2 cellular contexts compared by ENCODE assay signal in the genomic region with DNA sequence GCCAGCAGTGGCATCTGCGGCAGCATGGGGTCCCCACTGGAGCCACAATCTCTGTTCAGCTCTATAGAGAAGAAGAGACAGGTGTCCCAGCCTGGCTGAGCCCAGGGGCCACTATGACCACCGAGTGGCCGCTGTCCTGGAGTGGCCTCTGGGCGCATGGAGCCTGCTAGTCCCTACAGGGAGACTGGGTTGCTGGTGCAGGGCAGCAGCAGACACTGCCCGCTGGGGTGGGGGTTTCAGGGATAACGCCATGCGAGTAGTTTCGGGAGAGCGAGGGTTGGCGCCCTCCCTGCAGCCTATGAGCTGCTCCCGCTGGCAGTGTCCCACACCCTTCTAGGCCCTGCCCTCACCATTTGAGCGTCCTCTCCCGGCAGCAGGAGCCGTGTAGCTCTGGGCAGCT.
TF ChIP-seq lines count a peak whose summit lies in the region.

No MANE protein-coding gene starts in this region.

TF ChIP-seq in IMR-90, 13 proteins besides CTCF, POLR2A, EP300 and RAD21:
- TF ChIP-seq CEBPB (IDR thresholded peaks at IDR 0.05; ENCODE audit: low read depth, low read length), result no peak
- TF ChIP-seq SMC3 (IDR thresholded peaks at IDR 0.05; ENCODE audit: low read depth, low read length), result no peak
- TF ChIP-seq MAFK (IDR thresholded peaks at IDR 0.05; ENCODE audit: low read depth, low read length), result no peak
- TF ChIP-seq CHD1 (IDR thresholded peaks at IDR 0.05; ENCODE audit: low read depth, low read length), result no peak
- TF ChIP-seq MAZ (IDR thresholded peaks at IDR 0.05; ENCODE audit: borderline replicate concordance, low read depth, low read length), result no peak
- TF ChIP-seq FOS (IDR thresholded peaks at IDR 0.05; ENCODE audit: low read depth, low read length), result no peak
- TF ChIP-seq MXI1 (IDR thresholded peaks at IDR 0.05; ENCODE audit: borderline replicate concordance, low read depth, low read length), result no peak
- TF ChIP-seq RFX5 (IDR thresholded peaks at IDR 0.05; ENCODE audit: low read depth, low read length), result no peak
- TF ChIP-seq, protein P1, sequence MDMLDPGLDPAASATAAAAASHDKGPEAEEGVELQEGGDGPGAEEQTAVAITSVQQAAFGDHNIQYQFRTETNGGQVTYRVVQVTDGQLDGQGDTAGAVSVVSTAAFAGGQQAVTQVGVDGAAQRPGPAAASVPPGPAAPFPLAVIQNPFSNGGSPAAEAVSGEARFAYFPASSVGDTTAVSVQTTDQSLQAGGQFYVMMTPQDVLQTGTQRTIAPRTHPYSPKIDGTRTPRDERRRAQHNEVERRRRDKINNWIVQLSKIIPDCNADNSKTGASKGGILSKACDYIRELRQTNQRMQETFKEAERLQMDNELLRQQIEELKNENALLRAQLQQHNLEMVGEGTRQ (IDR thresholded peaks at IDR 0.05; ENCODE audit: low read depth, low read length), result no peak
- TF ChIP-seq RCOR1 (IDR thresholded peaks at IDR 0.05; ENCODE audit: insufficient replicate concordance, low read length), result no peak
- no peak for TF ChIP-seq NFE2L2 (IDR thresholded peaks at IDR 0.05; ENCODE audit: low read depth, low read length)
- no peak for TF ChIP-seq BHLHE40 (IDR thresholded peaks at IDR 0.05; ENCODE audit: low read depth, low read length)
- TF ChIP-seq, protein P2, sequence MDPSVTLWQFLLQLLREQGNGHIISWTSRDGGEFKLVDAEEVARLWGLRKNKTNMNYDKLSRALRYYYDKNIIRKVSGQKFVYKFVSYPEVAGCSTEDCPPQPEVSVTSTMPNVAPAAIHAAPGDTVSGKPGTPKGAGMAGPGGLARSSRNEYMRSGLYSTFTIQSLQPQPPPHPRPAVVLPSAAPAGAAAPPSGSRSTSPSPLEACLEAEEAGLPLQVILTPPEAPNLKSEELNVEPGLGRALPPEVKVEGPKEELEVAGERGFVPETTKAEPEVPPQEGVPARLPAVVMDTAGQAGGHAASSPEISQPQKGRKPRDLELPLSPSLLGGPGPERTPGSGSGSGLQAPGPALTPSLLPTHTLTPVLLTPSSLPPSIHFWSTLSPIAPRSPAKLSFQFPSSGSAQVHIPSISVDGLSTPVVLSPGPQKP (IDR thresholded peaks at IDR 0.05; ENCODE audit: borderline replicate concordance, low read depth, low read length), result no peak

TF ChIP-seq in HepG2, 621 proteins besides CTCF, POLR2A, EP300 and RAD21:
- TF ChIP-seq ZNF251 (CRISPR knock-in tag; IDR thresholded peaks at IDR 0.05) (no peak), ZNF263 (CRISPR knock-in tag; IDR thresholded peaks at IDR 0.05) (no peak), AGO2 (optimal IDR thresholded peaks at IDR 0.05; ENCODE audit: low read depth, low read length) (peak; percentile 31), ZNF83 (CRISPR knock-in tag; IDR thresholded peaks at IDR 0.05; ENCODE audit: borderline replicate concordance) (no peak), NR2C2 (CRISPR knock-in tag; IDR thresholded peaks at IDR 0.05; ENCODE audit: borderline replicate concordance) (no peak)
- TF ChIP-seq, protein P3, sequence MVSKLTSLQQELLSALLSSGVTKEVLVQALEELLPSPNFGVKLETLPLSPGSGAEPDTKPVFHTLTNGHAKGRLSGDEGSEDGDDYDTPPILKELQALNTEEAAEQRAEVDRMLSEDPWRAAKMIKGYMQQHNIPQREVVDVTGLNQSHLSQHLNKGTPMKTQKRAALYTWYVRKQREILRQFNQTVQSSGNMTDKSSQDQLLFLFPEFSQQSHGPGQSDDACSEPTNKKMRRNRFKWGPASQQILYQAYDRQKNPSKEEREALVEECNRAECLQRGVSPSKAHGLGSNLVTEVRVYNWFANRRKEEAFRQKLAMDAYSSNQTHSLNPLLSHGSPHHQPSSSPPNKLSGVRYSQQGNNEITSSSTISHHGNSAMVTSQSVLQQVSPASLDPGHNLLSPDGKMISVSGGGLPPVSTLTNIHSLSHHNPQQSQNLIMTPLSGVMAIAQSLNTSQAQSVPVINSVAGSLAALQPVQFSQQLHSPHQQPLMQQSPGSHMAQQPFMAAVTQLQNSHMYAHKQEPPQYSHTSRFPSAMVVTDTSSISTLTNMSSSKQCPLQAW (CRISPR knock-in tag; IDR thresholded peaks at IDR 0.05), result no peak
- TF ChIP-seq, protein P4, sequence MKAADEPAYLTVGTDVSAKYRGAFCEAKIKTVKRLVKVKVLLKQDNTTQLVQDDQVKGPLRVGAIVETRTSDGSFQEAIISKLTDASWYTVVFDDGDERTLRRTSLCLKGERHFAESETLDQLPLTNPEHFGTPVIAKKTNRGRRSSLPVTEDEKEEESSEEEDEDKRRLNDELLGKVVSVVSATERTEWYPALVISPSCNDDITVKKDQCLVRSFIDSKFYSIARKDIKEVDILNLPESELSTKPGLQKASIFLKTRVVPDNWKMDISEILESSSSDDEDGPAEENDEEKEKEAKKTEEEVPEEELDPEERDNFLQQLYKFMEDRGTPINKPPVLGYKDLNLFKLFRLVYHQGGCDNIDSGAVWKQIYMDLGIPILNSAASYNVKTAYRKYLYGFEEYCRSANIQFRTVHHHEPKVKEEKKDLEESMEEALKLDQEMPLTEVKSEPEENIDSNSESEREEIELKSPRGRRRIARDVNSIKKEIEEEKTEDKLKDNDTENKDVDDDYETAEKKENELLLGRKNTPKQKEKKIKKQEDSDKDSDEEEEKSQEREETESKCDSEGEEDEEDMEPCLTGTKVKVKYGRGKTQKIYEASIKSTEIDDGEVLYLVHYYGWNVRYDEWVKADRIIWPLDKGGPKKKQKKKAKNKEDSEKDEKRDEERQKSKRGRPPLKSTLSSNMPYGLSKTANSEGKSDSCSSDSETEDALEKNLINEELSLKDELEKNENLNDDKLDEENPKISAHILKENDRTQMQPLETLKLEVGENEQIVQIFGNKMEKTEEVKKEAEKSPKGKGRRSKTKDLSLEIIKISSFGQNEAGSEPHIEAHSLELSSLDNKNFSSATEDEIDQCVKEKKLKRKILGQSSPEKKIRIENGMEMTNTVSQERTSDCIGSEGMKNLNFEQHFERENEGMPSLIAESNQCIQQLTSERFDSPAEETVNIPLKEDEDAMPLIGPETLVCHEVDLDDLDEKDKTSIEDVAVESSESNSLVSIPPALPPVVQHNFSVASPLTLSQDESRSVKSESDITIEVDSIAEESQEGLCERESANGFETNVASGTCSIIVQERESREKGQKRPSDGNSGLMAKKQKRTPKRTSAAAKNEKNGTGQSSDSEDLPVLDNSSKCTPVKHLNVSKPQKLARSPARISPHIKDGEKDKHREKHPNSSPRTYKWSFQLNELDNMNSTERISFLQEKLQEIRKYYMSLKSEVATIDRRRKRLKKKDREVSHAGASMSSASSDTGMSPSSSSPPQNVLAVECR (CRISPR knock-in tag; IDR thresholded peaks at IDR 0.05; ENCODE audit: borderline replicate concordance), result no peak
